In genomic region chr1:21106238-21106637, GRCh38 we compare ENCODE assay signal across 30 cellular contexts.
"Had no signal": no experiment of that assay in that cellular context is flagged by ENCODE, and none has a peak within 500 bp of the region (broad histone marks: within the 10 kb centered on the region; RNA-seq: fewer than 3 reads in every experiment).

No MANE protein-coding gene starts in this region.

- H3K4me1 Mint-ChIP-seq: activated CD4-positive, alpha-beta memory T cell treated with anti-CD3 and anti-CD28 coated beads, Interleukin-2, amount 10 ng/mL, durations not matched to agents 7 days and 5 days; activated CD4-positive, alpha-beta T cell treated with anti-CD3 and anti-CD28 coated beads, Interleukin-2, amount 10 ng/mL, durations not matched to agents 7 days and 5 days; activated naive CD4-positive, alpha-beta T cell treated with anti-CD3 and anti-CD28 coated beads, Interleukin-2, amount 10 ng/mL, durations not matched to agents 7 days and 5 days had no signal

- H3K27ac Mint-ChIP-seq: activated CD4-positive, alpha-beta memory T cell treated with anti-CD3 and anti-CD28 coated beads, Interleukin-2, amount 10 ng/mL, durations not matched to agents 7 days and 5 days; activated CD4-positive, alpha-beta T cell treated with anti-CD3 and anti-CD28 coated beads, Interleukin-2, amount 10 ng/mL, durations not matched to agents 7 days and 5 days; activated naive CD4-positive, alpha-beta T cell treated with anti-CD3 and anti-CD28 coated beads, Interleukin-2, amount 10 ng/mL, durations not matched to agents 7 days and 5 days; activated naive CD4-positive, alpha-beta T cell treated with anti-CD3 and anti-CD28 coated beads, Interleukin-2, amount 50 U/mL, for 72 hours; activated naive CD8-positive, alpha-beta T cell treated with anti-CD3 and anti-CD28 coated beads, Interleukin-2, amount 10 ng/mL, durations not matched to agents 7 days and 5 days; activated T-cell treated with anti-CD3 and anti-CD28 coated beads, Interleukin-2, amount 50 U/mL, for 24 hours; activated T-cell treated with anti-CD3 and anti-CD28 coated beads, Interleukin-2, amount 50 U/mL, for 72 hours; T-helper 17 cell; T-helper 2 cell treated with Interferon-gamma antibody and Interleukin-4, amounts not matched to agents 5 μg/mL and 100 μg/mL, for 36 hours had no signal

- H3K27me3 Mint-ChIP-seq: activated CD4-positive, alpha-beta memory T cell treated with anti-CD3 and anti-CD28 coated beads, Interleukin-2, amount 10 ng/mL, durations not matched to agents 7 days and 5 days; activated CD4-positive, alpha-beta T cell treated with anti-CD3 and anti-CD28 coated beads, Interleukin-2, amount 10 ng/mL, durations not matched to agents 7 days and 5 days; activated naive CD4-positive, alpha-beta T cell treated with anti-CD3 and anti-CD28 coated beads, Interleukin-2, amount 10 ng/mL, durations not matched to agents 7 days and 5 days; activated naive CD8-positive, alpha-beta T cell treated with anti-CD3 and anti-CD28 coated beads, Interleukin-2, amount 10 ng/mL, durations not matched to agents 7 days and 5 days; activated T-cell treated with anti-CD3 and anti-CD28 coated beads, Interleukin-2, amount 50 U/mL, for 24 hours; brain; T-helper 17 cell had no signal

- DNase-seq: activated CD4-positive, alpha-beta memory T cell treated with anti-CD3 and anti-CD28 coated beads, Interleukin-2, amount 10 ng/mL, durations not matched to agents 7 days and 5 days; activated CD4-positive, alpha-beta T cell treated with anti-CD3 and anti-CD28 coated beads for 1 hour; activated CD4-positive, alpha-beta T cell treated with anti-CD3 and anti-CD28 coated beads for 4 hours; activated CD4-positive, alpha-beta T cell treated with anti-CD3 and anti-CD28 coated beads, Interleukin-2, amount 10 ng/mL, durations not matched to agents 7 days and 5 days; activated CD4-positive, alpha-beta T cell treated with anti-CD3 and anti-CD28 coated beads, Interleukin-2, amount 50 U/mL, for 4 hours; activated CD8-positive, alpha-beta memory T cell treated with anti-CD3 and anti-CD28 coated beads, Interleukin-2, amount 50 U/mL, for 48 hours; activated gamma-delta T cell; activated naive CD4-positive, alpha-beta T cell; activated naive CD4-positive, alpha-beta T cell treated with anti-CD3 and anti-CD28 coated beads, Interleukin-2, amount 10 ng/mL, durations not matched to agents 7 days and 5 days; activated naive CD8-positive, alpha-beta T cell treated with anti-CD3 and anti-CD28 coated beads, Interleukin-2, amount 10 ng/mL, durations not matched to agents 7 days and 5 days; activated T-cell treated with anti-CD3 and anti-CD28 coated beads for 4 hours; activated T-cell treated with anti-CD3 and anti-CD28 coated beads, Interleukin-2, amount 50 U/mL, for 24 hours; activated T-cell treated with anti-CD3 and anti-CD28 coated beads, Interleukin-2, amount 50 U/mL, for 72 hours; central memory CD4-positive, alpha-beta T cell; cerebellar nuclear complex; colonic mucosa; effector CD8-positive, alpha-beta T cell; erythroblast; foreskin keratinocyte; gastrocnemius medialis; head of caudate nucleus; T-helper 1 cell; T-helper 17 cell; T1000; WERI-Rb-1 had no signal

- H3K4me1 ChIP-seq: ascending aorta, foreskin keratinocyte had no signal

- H3K9me3 ChIP-seq: ascending aorta, colonic mucosa, esophagus muscularis mucosa, gastrocnemius medialis had no signal

- H3K36me3 Mint-ChIP-seq: activated naive CD4-positive, alpha-beta T cell treated with anti-CD3 and anti-CD28 coated beads, Interleukin-2, amount 50 U/mL, for 72 hours had no signal

- H3K4me3 ChIP-seq: ascending aorta, colonic mucosa, esophagus muscularis mucosa, gastrocnemius medialis had no signal

- H3K27ac ChIP-seq: ascending aorta, colonic mucosa, esophagus muscularis mucosa, foreskin keratinocyte, gastrocnemius medialis, WERI-Rb-1 had no signal

- ATAC-seq: activated naive CD4-positive, alpha-beta T cell treated with anti-CD3 and anti-CD28 coated beads, Interleukin-2, amount 50 U/mL, for 72 hours; activated T-cell treated with anti-CD3 and anti-CD28 coated beads, Interleukin-2, amount 50 U/mL, for 72 hours; foreskin keratinocyte; gastrocnemius medialis; T-helper 17 cell had no signal

- H3K36me3 ChIP-seq: colonic mucosa had no signal

- H3K27me3 ChIP-seq: ascending aorta, colonic mucosa, esophagus muscularis mucosa, foreskin keratinocyte, gastrocnemius medialis had no signal

- H3K9me3 Mint-ChIP-seq: activated CD4-positive, alpha-beta memory T cell treated with anti-CD3 and anti-CD28 coated beads, Interleukin-2, amount 10 ng/mL, durations not matched to agents 7 days and 5 days; activated CD4-positive, alpha-beta T cell treated with anti-CD3 and anti-CD28 coated beads, Interleukin-2, amount 10 ng/mL, durations not matched to agents 7 days and 5 days; activated naive CD4-positive, alpha-beta T cell treated with anti-CD3 and anti-CD28 coated beads, Interleukin-2, amount 10 ng/mL, durations not matched to agents 7 days and 5 days; activated naive CD4-positive, alpha-beta T cell treated with anti-CD3 and anti-CD28 coated beads, Interleukin-2, amount 50 U/mL, for 72 hours; activated naive CD8-positive, alpha-beta T cell treated with anti-CD3 and anti-CD28 coated beads, Interleukin-2, amount 10 ng/mL, durations not matched to agents 7 days and 5 days; activated T-cell treated with anti-CD3 and anti-CD28 coated beads, Interleukin-2, amount 50 U/mL, for 24 hours; activated T-cell treated with anti-CD3 and anti-CD28 coated beads, Interleukin-2, amount 50 U/mL, for 72 hours; brain; T-helper 2 cell treated with Interferon-gamma antibody and Interleukin-4, amounts not matched to agents 5 μg/mL and 100 μg/mL, for 36 hours had no signal

- H3K4me3 Mint-ChIP-seq: activated CD4-positive, alpha-beta memory T cell treated with anti-CD3 and anti-CD28 coated beads, Interleukin-2, amount 10 ng/mL, durations not matched to agents 7 days and 5 days; activated CD4-positive, alpha-beta T cell treated with anti-CD3 and anti-CD28 coated beads, Interleukin-2, amount 10 ng/mL, durations not matched to agents 7 days and 5 days; activated naive CD4-positive, alpha-beta T cell treated with anti-CD3 and anti-CD28 coated beads, Interleukin-2, amount 10 ng/mL, durations not matched to agents 7 days and 5 days; activated naive CD8-positive, alpha-beta T cell treated with anti-CD3 and anti-CD28 coated beads, Interleukin-2, amount 10 ng/mL, durations not matched to agents 7 days and 5 days; activated T-cell treated with anti-CD3 and anti-CD28 coated beads, Interleukin-2, amount 50 U/mL, for 24 hours; activated T-cell treated with anti-CD3 and anti-CD28 coated beads, Interleukin-2, amount 50 U/mL, for 72 hours; brain; T-helper 17 cell; T-helper 2 cell treated with Interferon-gamma antibody and Interleukin-4, amounts not matched to agents 5 μg/mL and 100 μg/mL, for 36 hours had no signal
